Comparison of ENCODE assay signal across 15 cellular contexts in the genomic region with DNA sequence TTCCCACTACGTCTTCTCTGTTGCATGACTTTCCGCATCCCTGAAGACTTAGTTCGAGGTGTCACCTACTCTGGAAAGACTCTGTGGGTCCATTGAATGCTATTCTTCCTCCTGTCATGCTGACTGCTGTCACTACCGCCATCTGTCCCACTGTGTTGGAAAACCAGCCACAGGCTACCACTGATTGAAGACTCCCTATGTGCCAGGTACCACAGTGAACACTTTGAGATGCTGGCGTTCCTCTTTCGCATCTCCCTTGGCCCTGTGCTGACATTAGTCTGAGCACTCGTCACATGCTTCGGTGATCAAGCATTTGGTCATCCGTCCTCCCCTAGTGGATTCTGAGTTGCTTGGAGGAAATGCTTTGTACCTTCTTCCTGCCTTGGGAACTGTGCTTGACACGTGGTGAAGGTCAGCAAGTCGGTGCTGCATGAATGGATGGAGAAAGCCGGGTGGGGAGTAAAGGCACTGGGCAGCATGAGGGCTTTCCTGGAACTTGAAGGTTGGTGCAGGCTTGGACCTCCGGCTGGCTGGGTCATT.
"Had no signal": no experiment of that assay in that cellular context is flagged by ENCODE, and none has a peak within 500 bp of the region (broad histone marks: within the 10 kb centered on the region; RNA-seq: fewer than 3 reads in every experiment).

No MANE protein-coding gene starts in this region.

- DNase-seq: activated CD4-positive, alpha-beta T cell treated with anti-CD3 and anti-CD28 coated beads for 1 hour; activated CD4-positive, alpha-beta T cell treated with anti-CD3 and anti-CD28 coated beads, Interleukin-2, amount 50 U/mL, for 48 hours; activated CD8-positive, alpha-beta memory T cell treated with anti-CD3 and anti-CD28 coated beads, Interleukin-2, amount 10 ng/mL, durations not matched to agents 7 days and 5 days; activated gamma-delta T cell; activated naive CD8-positive, alpha-beta T cell treated with anti-CD3 and anti-CD28 coated beads for 36 hours; activated T-cell treated with anti-CD3 and anti-CD28 coated beads, Interleukin-2, amount 50 U/mL, for 24 hours; esophagus squamous epithelium; foreskin melanocyte; lower lobe of right lung; midbrain; uterus had no signal

- H3K27ac Mint-ChIP-seq: activated CD8-positive, alpha-beta memory T cell treated with anti-CD3 and anti-CD28 coated beads, Interleukin-2, amount 10 ng/mL, durations not matched to agents 7 days and 5 days; activated naive CD8-positive, alpha-beta T cell treated with anti-CD3 and anti-CD28 coated beads for 36 hours; activated T-cell treated with anti-CD3 and anti-CD28 coated beads, Interleukin-2, amount 50 U/mL, for 24 hours; T-helper 2 cell treated with Interferon-gamma antibody and Interleukin-4, amounts not matched to agents 5 μg/mL and 100 μg/mL, for 36 hours had no signal

- H3K27ac ChIP-seq: breast epithelium, esophagus squamous epithelium, lower lobe of right lung, right atrium auricular region, skin epidermis, uterus had no signal

- H3K36me3 ChIP-seq: breast epithelium, esophagus squamous epithelium, lower lobe of right lung, right atrium auricular region, uterus had no signal

- H3K4me3 Mint-ChIP-seq: activated CD8-positive, alpha-beta memory T cell treated with anti-CD3 and anti-CD28 coated beads, Interleukin-2, amount 10 ng/mL, durations not matched to agents 7 days and 5 days; activated naive CD8-positive, alpha-beta T cell treated with anti-CD3 and anti-CD28 coated beads for 36 hours; activated T-cell treated with anti-CD3 and anti-CD28 coated beads, Interleukin-2, amount 50 U/mL, for 24 hours; T-helper 2 cell treated with Interferon-gamma antibody and Interleukin-4, amounts not matched to agents 5 μg/mL and 100 μg/mL, for 36 hours had no signal

- H3K4me1 Mint-ChIP-seq: activated CD8-positive, alpha-beta memory T cell treated with anti-CD3 and anti-CD28 coated beads, Interleukin-2, amount 10 ng/mL, durations not matched to agents 7 days and 5 days had no signal

- H3K27me3 ChIP-seq: breast epithelium, esophagus squamous epithelium, right atrium auricular region, uterus had no signal

- H3K4me1 ChIP-seq: breast epithelium, uterus had no signal

- ATAC-seq: activated CD8-positive, alpha-beta memory T cell treated with anti-CD3 and anti-CD28 coated beads, Interleukin-2, amount 10 ng/mL, durations not matched to agents 7 days and 5 days; lower lobe of right lung had no signal

- H3K9me3 ChIP-seq: breast epithelium, esophagus squamous epithelium, lower lobe of right lung, right atrium auricular region, uterus had no signal

- H3K9me3 Mint-ChIP-seq: activated naive CD8-positive, alpha-beta T cell treated with anti-CD3 and anti-CD28 coated beads for 36 hours; activated T-cell treated with anti-CD3 and anti-CD28 coated beads, Interleukin-2, amount 50 U/mL, for 24 hours; T-helper 2 cell treated with Interferon-gamma antibody and Interleukin-4, amounts not matched to agents 5 μg/mL and 100 μg/mL, for 36 hours had no signal

- H3K27me3 Mint-ChIP-seq: activated CD8-positive, alpha-beta memory T cell treated with anti-CD3 and anti-CD28 coated beads, Interleukin-2, amount 10 ng/mL, durations not matched to agents 7 days and 5 days; activated naive CD8-positive, alpha-beta T cell treated with anti-CD3 and anti-CD28 coated beads for 36 hours; activated T-cell treated with anti-CD3 and anti-CD28 coated beads, Interleukin-2, amount 50 U/mL, for 24 hours had no signal

- H3K36me3 Mint-ChIP-seq: activated CD8-positive, alpha-beta memory T cell treated with anti-CD3 and anti-CD28 coated beads, Interleukin-2, amount 10 ng/mL, durations not matched to agents 7 days and 5 days; activated naive CD8-positive, alpha-beta T cell treated with anti-CD3 and anti-CD28 coated beads for 36 hours had no signal

- H3K4me3 ChIP-seq: breast epithelium, esophagus squamous epithelium, lower lobe of right lung, right atrium auricular region, skin epidermis, uterus had no signal
